Comparison of ENCODE assay signal across 2 cellular contexts in the genomic region with DNA sequence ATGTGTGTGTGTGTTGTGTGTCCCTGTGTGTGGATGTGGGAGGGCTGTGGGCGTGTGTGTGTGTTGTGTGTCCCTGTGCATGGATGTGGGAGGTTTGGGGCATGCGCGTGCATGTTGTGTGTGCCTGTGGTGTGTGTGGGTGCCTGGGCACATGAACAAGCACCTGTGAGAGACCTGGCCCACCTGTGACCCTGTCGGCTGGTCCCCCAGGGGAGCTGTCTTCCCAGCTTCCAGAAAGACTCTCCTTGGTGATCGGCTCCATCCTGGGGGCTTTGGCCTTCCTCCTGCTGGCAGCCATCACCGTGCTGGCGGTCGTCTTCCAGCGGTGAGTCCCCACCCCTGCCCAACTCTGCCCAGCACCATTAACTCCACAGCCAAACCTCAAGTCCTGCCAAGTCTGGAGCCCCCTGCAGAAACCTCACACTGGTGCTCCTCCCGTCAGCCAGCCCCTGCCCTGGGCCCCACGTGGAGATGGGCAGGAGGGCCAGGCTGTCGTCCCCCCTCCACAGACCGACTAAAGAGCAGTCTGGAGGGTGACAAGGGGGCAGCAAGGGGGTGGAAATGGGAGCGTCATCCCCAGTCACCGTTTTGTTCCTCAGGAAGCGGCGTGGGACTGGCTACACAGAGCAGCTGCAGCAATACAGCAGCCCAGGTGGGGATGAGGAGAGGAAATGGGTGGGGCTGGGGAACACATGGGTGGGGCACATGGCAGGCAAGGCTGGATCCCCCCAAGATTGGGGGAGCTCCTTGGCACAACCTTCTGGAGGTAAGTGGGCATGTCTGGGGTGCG.
TF ChIP-seq lines count a peak whose summit lies in the region.

No MANE protein-coding gene starts in this region.

TF ChIP-seq in IMR-90, 13 proteins besides CTCF, POLR2A, EP300 and RAD21:
- TF ChIP-seq MAZ (IDR thresholded peaks at IDR 0.05; ENCODE audit: borderline replicate concordance, low read depth, low read length), result no peak
- no peak for TF ChIP-seq SMC3 (IDR thresholded peaks at IDR 0.05; ENCODE audit: low read depth, low read length)
- no peak for TF ChIP-seq MXI1 (IDR thresholded peaks at IDR 0.05; ENCODE audit: borderline replicate concordance, low read depth, low read length)
- no peak for TF ChIP-seq MAFK (IDR thresholded peaks at IDR 0.05; ENCODE audit: low read depth, low read length)
- no peak for TF ChIP-seq FOS (IDR thresholded peaks at IDR 0.05; ENCODE audit: low read depth, low read length)

TF ChIP-seq in GM23338, 12 proteins besides CTCF, POLR2A, EP300 and RAD21:
- TF ChIP-seq ZNF114 (CRISPR knock-in tag; IDR thresholded peaks at IDR 0.05), result no peak
- no peak for TF ChIP-seq STAT1 (IDR thresholded peaks at IDR 0.05; ENCODE audit: unreplicated experiment)
- TF ChIP-seq, protein P1, sequence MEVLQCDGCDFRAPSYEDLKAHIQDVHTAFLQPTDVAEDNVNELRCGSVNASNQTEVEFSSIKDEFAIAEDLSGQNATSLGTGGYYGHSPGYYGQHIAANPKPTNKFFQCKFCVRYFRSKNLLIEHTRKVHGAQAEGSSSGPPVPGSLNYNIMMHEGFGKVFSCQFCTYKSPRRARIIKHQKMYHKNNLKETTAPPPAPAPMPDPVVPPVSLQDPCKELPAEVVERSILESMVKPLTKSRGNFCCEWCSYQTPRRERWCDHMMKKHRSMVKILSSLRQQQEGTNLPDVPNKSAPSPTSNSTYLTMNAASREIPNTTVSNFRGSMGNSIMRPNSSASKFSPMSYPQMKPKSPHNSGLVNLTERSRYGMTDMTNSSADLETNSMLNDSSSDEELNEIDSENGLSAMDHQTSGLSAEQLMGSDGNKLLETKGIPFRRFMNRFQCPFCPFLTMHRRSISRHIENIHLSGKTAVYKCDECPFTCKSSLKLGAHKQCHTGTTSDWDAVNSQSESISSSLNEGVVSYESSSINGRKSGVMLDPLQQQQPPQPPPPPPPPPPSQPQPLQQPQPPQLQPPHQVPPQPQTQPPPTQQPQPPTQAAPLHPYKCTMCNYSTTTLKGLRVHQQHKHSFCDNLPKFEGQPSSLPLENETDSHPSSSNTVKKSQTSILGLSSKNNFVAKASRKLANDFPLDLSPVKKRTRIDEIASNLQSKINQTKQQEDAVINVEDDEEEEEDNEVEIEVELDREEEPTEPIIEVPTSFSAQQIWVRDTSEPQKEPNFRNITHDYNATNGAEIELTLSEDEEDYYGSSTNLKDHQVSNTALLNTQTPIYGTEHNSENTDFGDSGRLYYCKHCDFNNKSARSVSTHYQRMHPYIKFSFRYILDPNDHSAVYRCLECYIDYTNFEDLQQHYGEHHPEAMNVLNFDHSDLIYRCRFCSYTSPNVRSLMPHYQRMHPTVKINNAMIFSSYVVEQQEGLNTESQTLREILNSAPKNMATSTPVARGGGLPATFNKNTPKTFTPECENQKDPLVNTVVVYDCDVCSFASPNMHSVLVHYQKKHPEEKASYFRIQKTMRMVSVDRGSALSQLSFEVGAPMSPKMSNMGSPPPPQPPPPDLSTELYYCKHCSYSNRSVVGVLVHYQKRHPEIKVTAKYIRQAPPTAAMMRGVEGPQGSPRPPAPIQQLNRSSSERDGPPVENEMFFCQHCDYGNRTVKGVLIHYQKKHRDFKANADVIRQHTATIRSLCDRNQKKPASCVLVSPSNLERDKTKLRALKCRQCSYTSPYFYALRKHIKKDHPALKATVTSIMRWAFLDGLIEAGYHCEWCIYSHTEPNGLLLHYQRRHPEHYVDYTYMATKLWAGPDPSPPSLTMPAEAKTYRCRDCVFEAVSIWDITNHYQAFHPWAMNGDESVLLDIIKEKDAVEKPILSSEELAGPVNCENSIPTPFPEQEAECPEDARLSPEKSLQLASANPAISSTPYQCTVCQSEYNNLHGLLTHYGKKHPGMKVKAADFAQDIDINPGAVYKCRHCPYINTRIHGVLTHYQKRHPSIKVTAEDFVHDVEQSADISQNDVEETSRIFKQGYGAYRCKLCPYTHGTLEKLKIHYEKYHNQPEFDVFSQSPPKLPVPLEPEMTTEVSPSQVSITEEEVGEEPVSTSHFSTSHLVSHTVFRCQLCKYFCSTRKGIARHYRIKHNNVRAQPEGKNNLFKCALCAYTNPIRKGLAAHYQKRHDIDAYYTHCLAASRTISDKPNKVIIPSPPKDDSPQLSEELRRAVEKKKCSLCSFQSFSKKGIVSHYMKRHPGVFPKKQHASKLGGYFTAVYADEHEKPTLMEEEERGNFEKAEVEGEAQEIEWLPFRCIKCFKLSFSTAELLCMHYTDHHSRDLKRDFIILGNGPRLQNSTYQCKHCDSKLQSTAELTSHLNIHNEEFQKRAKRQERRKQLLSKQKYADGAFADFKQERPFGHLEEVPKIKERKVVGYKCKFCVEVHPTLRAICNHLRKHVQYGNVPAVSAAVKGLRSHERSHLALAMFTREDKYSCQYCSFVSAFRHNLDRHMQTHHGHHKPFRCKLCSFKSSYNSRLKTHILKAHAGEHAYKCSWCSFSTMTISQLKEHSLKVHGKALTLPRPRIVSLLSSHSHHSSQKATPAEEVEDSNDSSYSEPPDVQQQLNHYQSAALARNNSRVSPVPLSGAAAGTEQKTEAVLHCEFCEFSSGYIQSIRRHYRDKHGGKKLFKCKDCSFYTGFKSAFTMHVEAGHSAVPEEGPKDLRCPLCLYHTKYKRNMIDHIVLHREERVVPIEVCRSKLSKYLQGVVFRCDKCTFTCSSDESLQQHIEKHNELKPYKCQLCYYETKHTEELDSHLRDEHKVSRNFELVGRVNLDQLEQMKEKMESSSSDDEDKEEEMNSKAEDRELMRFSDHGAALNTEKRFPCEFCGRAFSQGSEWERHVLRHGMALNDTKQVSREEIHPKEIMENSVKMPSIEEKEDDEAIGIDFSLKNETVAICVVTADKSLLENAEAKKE (CRISPR knock-in tag; IDR thresholded peaks at IDR 0.05), result no peak
- no peak for TF ChIP-seq ZNF331 (CRISPR knock-in tag; IDR thresholded peaks at IDR 0.05; ENCODE audit: low read depth)
- TF ChIP-seq JUNB (IDR thresholded peaks at IDR 0.05; ENCODE audit: unreplicated experiment), result no peak
- no peak for TF ChIP-seq POLR2AphosphoS5 (IDR thresholded peaks at IDR 0.05; ENCODE audit: low read depth)
TF ChIP-seq in GM23338: peak in this region for 0.
